ENCODE assay signal across 21 cellular contexts in the genomic region with DNA sequence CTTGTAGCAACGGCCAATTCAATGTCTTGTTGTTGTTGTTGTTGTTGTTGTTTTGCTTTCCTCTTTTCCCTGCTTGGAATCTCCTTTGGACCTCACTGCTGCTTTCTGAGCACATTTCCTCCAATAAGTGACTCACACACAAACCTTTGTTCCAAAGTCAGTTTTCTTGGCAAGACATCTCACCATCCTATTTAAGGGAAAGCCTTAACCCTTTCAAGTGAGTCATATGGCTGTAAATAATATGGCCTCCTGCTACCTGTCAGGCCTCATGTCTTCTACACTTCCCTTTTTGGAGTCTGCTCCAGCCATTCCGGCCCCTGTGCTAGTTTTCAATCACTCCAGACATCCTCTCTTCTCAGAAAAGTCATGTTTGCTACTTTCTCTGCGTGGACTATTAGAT.
A peak's percentile ranks its signal among the peaks of the same experiment; 100 is the strongest.
DNase-seq lines count a peak whose midpoint lies in the region; ATAC-seq, FAIRE-seq and TF ChIP-seq lines count a peak whose summit lies in the region.
"Had no signal": no experiment of that assay in that cellular context is flagged by ENCODE, and none has a peak within 500 bp of the region (broad histone marks: within the 10 kb centered on the region; RNA-seq: fewer than 3 reads in every experiment).

No MANE protein-coding gene starts in this region.

- TF ChIP-seq CTCF in choroid plexus epithelial cell (conservative IDR thresholded peaks at IDR 0.05; ENCODE audit: low read depth, low read length), result no peak
- TF ChIP-seq CTCF in kidney epithelial cell (IDR thresholded peaks at IDR 0.05; ENCODE audit: insufficient read depth, low read length, poor library complexity, severe bottlenecking), result no peak

- H3K27me3 ChIP-seq in kidney epithelial cell (ENCODE audit: control insufficient read depth, insufficient read depth, low read length), result no peaks in the 10 kb centered on the region

- no peaks in the 10 kb centered on the region for H3K36me3 ChIP-seq in kidney epithelial cell (ENCODE audit: control insufficient read depth, insufficient read depth, low read length)
- H3K36me3 ChIP-seq: BLaER1, left ventricle myocardium inferior had no signal

- DNase-seq in ELR (ENCODE audit: low read depth), result peak; percentile 3
- peak; percentile 6 for DNase-seq in RCC 7860 (ENCODE audit: low spot score)
- DNase-seq in choroid plexus epithelial cell (ENCODE audit: low read depth), result peak; percentile 2
- DNase-seq in kidney epithelial cell (ENCODE audit: low read depth), result peak; percentile 4
- DNase-seq in GM19239 (ENCODE audit: insufficient read length, low spot score), result no peak
- DNase-seq: ACHN; activated CD4-positive, alpha-beta T cell treated with anti-CD3 and anti-CD28 coated beads for 4 hours; activated naive CD4-positive, alpha-beta T cell treated with anti-CD3 and anti-CD28 coated beads, Interleukin-2, amount 10 ng/mL, durations not matched to agents 7 days and 5 days; Caco-2; effector memory CD4-positive, alpha-beta T cell; head of caudate nucleus; KG1; left ventricle myocardium inferior; mucosa of descending colon; NCI-H1694 treated with DMSO at 0.1 percent for 48 hours; NCI-H69; Right ventricle myocardium superior had no signal

- FAIRE-seq in RCC 7860 (lab: Jason Lieb, UNC), result no peak
- FAIRE-seq in GM19239 (lab: Jason Lieb, UNC), result no peak

- H3K4me3 ChIP-seq in choroid plexus epithelial cell (ENCODE audit: low read depth, low read length) (no peak overlapping the region), kidney epithelial cell (ENCODE audit: low read depth, low read length) (no peak overlapping the region)
- H3K4me3 ChIP-seq: BLaER1, left ventricle myocardium inferior, mucosa of descending colon had no signal

- ATAC-seq in GM18517 (IDR thresholded peaks at IDR 0.05; ENCODE audit: unreplicated experiment) (no peak), GM18502 (IDR thresholded peaks at IDR 0.05; ENCODE audit: poor library complexity, unreplicated experiment) (no peak), GM18858 (IDR thresholded peaks at IDR 0.05; ENCODE audit: unreplicated experiment) (no peak)
- ATAC-seq: mucosa of descending colon had no signal
